1 cellular context compared by ENCODE assay signal in the genomic region with DNA sequence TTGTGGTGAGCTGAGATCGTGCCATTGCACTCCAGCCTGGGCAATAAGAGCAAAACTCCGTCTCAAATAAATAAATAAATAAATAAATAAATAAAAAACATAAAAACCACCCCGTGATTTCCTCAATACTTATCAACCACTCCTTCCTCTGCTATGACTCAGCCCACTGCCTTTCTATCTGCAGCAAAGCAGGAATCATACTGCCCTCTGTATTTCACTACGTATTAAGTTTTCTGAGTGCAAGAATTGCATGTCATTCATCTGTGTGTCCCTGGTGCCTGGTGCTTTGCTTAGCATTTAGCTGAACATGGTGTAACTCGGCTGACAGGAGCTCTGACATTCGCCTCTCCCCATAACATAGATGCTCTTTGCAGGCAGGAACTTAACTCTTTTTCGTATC.
TF ChIP-seq lines count a peak whose summit lies in the region.

No MANE protein-coding gene starts in this region.

TF ChIP-seq in endothelial cell of umbilical vein, 7 proteins besides CTCF, POLR2A, EP300 and RAD21 (continued from another document):
- TF ChIP-seq POLR2AphosphoS5 (IDR thresholded peaks at IDR 0.05; ENCODE audit: insufficient read depth, low read depth, low read length) (peak; percentile 68), JUN (IDR thresholded peaks at IDR 0.05; ENCODE audit: borderline replicate concordance, insufficient read depth, insufficient read length, low read depth) (peak; percentile 59), EZH2 (IDR thresholded peaks at IDR 0.05; ENCODE audit: borderline replicate concordance, low read depth, low read length, severe bottlenecking) (no peak)
TF ChIP-seq in endothelial cell of umbilical vein: peak in this region for 4.
